Comparison of ENCODE assay signal across 18 cellular contexts in genomic region chr12:82754856-82755255, GRCh38.
DNase-seq lines count a peak whose midpoint lies in the region; ATAC-seq and TF ChIP-seq lines count a peak whose summit lies in the region.
"Had no signal": no experiment of that assay in that cellular context is flagged by ENCODE, and none has a peak within 500 bp of the region (broad histone marks: within the 10 kb centered on the region; RNA-seq: fewer than 3 reads in every experiment).

No MANE protein-coding gene starts in this region.

- H3K14ac ChIP-seq in trophoblast cell (ENCODE audit: low read length) = no peak overlapping the region

- peak; percentile 16 for DNase-seq in astrocyte of the hippocampus (ENCODE audit: low read depth, low spot score)
- no peak for DNase-seq in left lung
- peak; percentile 17 to 82 for DNase-seq in trophoblast cell
- no peak for DNase-seq in SHP77 (lab: John Stamatoyannopoulos, UW)
- DNase-seq in NCI-H526 treated with DMSO at 0.1 percent for 48 hours (lab: John Stamatoyannopoulos, UW) = no peak
- no peak for DNase-seq in NCI-H2029 (lab: John Stamatoyannopoulos, UW)
- DNase-seq in T-helper 2 cell treated with Interferon-gamma antibody and Interleukin-4, amounts not matched to agents 5 μg/mL and 100 μg/mL, for 36 hours (ENCODE audit: low spot score) = no peak
- DNase-seq: Calu3; CD8-positive, alpha-beta T cell; DMS79 treated with DMSO at 0.1 percent for 48 hours; GF-D8; HCEC 1CT; HFFc6 had no signal

- H3K4me1 ChIP-seq in left lung = peaks cover 0 to 5% of the 10 kb centered on the region in 2 donors
- peaks cover 2 to 6% of the 10 kb centered on the region in 2 experiments for H3K4me1 ChIP-seq in trophoblast cell (ENCODE audit: control insufficient read depth in 1 of 2, insufficient read depth in 2 of 2, low read length in 2 of 2)
- H3K4me1 ChIP-seq: BLaER1 had no signal

- no peaks in the 10 kb centered on the region for H3K4me1 Mint-ChIP-seq in T-helper 2 cell treated with Interferon-gamma antibody and Interleukin-4, amounts not matched to agents 5 μg/mL and 100 μg/mL, for 36 hours (ENCODE audit: low read depth)

- no peak overlapping the region for H4K91ac ChIP-seq in trophoblast cell (ENCODE audit: low read depth, low read length)

- H3K36me3 Mint-ChIP-seq in T-helper 2 cell treated with Interferon-gamma antibody and Interleukin-4, amounts not matched to agents 5 μg/mL and 100 μg/mL, for 36 hours (ENCODE audit: low read depth) = no peaks in the 10 kb centered on the region
- H3K36me3 Mint-ChIP-seq: CD8-positive, alpha-beta T cell had no signal

- no peaks in the 10 kb centered on the region for H3K9me3 ChIP-seq in left lung
- no peaks in the 10 kb centered on the region for H3K9me3 ChIP-seq in trophoblast cell (ENCODE audit: insufficient read depth, low read depth, low read length)
- H3K9me3 ChIP-seq: BLaER1 had no signal

- H3K27me3 ChIP-seq in left lung (no peaks in the 10 kb centered on the region), trophoblast cell (ENCODE audit: insufficient read depth, low read length) (no peaks in the 10 kb centered on the region)
- H3K27me3 ChIP-seq: BLaER1 had no signal

- no peak overlapping the region for H3K4ac ChIP-seq in trophoblast cell (ENCODE audit: low read depth, low read length)

- H3K4me3 ChIP-seq in left lung (no peak overlapping the region), trophoblast cell (ENCODE audit: low read depth, low read length) (no peak overlapping the region)
- H3K4me3 ChIP-seq: BLaER1, GM23338 had no signal

- intact Hi-C loops in left lung (cut with DNase I) = no loop called here

- H3K4me2 ChIP-seq in trophoblast cell (ENCODE audit: low read length) = no peak overlapping the region
- H3K4me2 ChIP-seq: BLaER1, GM23338 had no signal

- no peak overlapping the region for H2AFZ ChIP-seq in trophoblast cell (ENCODE audit: insufficient read depth, low read length, poor library complexity)
- H2AFZ ChIP-seq: GM23338 had no signal

- ATAC-seq in left lung = peak; percentile 40
- ATAC-seq: CD8-positive, alpha-beta T cell; GM23338; HepG2 had no signal

- H3K9ac ChIP-seq in trophoblast cell (ENCODE audit: low read length) = no peak overlapping the region
- H3K9ac ChIP-seq: BLaER1 had no signal

- H3K27ac ChIP-seq in C4-2B (peak overlapping the region; percentile 57), left lung (no peak overlapping the region), trophoblast cell (ENCODE audit: low read depth, low read length) (peak overlapping the region; percentile 34)
- H3K27ac ChIP-seq: 22Rv1, BLaER1 had no signal

- no peaks in the 10 kb centered on the region for H3K79me2 ChIP-seq in trophoblast cell (ENCODE audit: control insufficient read depth, insufficient read depth, low read length, poor library complexity)

- no peak overlapping the region for H4K8ac ChIP-seq in trophoblast cell (ENCODE audit: low read depth, low read length)

- H2BK5ac ChIP-seq in trophoblast cell (ENCODE audit: low read depth, low read length, poor library complexity) = no peak overlapping the region

- no peak for TF ChIP-seq CTCF in C4-2B (conservative IDR thresholded peaks at IDR 0.05)
- no peak for TF ChIP-seq CTCF in left lung (IDR thresholded peaks at IDR 0.05)

- H3K4me3 Mint-ChIP-seq in T-helper 2 cell treated with Interferon-gamma antibody and Interleukin-4, amounts not matched to agents 5 μg/mL and 100 μg/mL, for 36 hours = no peak overlapping the region
- H3K4me3 Mint-ChIP-seq: CD8-positive, alpha-beta T cell; GM23338; HFFc6 had no signal

- H2AK5ac ChIP-seq in trophoblast cell (ENCODE audit: low read length) = no peak overlapping the region

- no peak overlapping the region for H3K23ac ChIP-seq in trophoblast cell (ENCODE audit: low read length)

- H3K79me1 ChIP-seq in trophoblast cell (ENCODE audit: low read length) = peaks cover 2% of the 10 kb centered on the region

- H3K27ac Mint-ChIP-seq in T-helper 2 cell treated with Interferon-gamma antibody and Interleukin-4, amounts not matched to agents 5 μg/mL and 100 μg/mL, for 36 hours = no peak overlapping the region
- H3K27ac Mint-ChIP-seq: CD8-positive, alpha-beta T cell; GM23338; HFFc6 had no signal

- no peak overlapping the region for H2BK12ac ChIP-seq in trophoblast cell (ENCODE audit: low read length)

- no peak overlapping the region for H4K12ac ChIP-seq in trophoblast cell (ENCODE audit: low read depth, low read length)

- H2BK120ac ChIP-seq in trophoblast cell (ENCODE audit: insufficient read depth, low read length, poor library complexity) = no peak overlapping the region

- peaks cover 3% of the 10 kb centered on the region for H3K9me3 Mint-ChIP-seq in T-helper 2 cell treated with Interferon-gamma antibody and Interleukin-4, amounts not matched to agents 5 μg/mL and 100 μg/mL, for 36 hours
- H3K9me3 Mint-ChIP-seq: CD8-positive, alpha-beta T cell; GM23338 had no signal

- H3K27me3 Mint-ChIP-seq in T-helper 2 cell treated with Interferon-gamma antibody and Interleukin-4, amounts not matched to agents 5 μg/mL and 100 μg/mL, for 36 hours (ENCODE audit: low read depth) = no peaks in the 10 kb centered on the region

- H3K36me3 ChIP-seq in left lung (no peaks in the 10 kb centered on the region), trophoblast cell (ENCODE audit: control insufficient read depth in 1 of 2, insufficient read depth in 2 of 2, low read length in 2 of 2) (peaks cover 0 to 2% of the 10 kb centered on the region in 2 experiments)
- H3K36me3 ChIP-seq: BLaER1 had no signal

- H3K18ac ChIP-seq in trophoblast cell (ENCODE audit: low read length) = no peak overlapping the region

Comparison
In these comparisons a context has a peak if more than half of its experiments do, and no peak if none do; other contexts are left out.
1. H3K27ac ChIP-seq: peak in C4-2B (single experiment) and trophoblast cell (single experiment); none in left lung (0 of 2).
2. DNase-seq: peak in astrocyte of the hippocampus (single experiment) and trophoblast cell (2 of 2); none in left lung (0 of 2), SHP77 (0 of 2), NCI-H526 treated with DMSO at 0.1 percent for 48 hours (single experiment), NCI-H2029 (single experiment) and T-helper 2 cell treated with Interferon-gamma antibody and Interleukin-4, amounts not matched to agents 5 μg/mL and 100 μg/mL, for 36 hours (single experiment).